In genomic region chr9:92481029-92481633, GRCh38 we compare ENCODE assay signal across 11 cellular contexts. TPM values are rescaled to one million over a fixed set of nuclear protein-coding genes. Genes with fewer than 3 reads are reported as not detected.
A peak's percentile ranks its signal among the peaks of the same experiment; 100 is the strongest.
DNase-seq lines count a peak whose midpoint lies in the region; ATAC-seq and TF ChIP-seq lines count a peak whose summit lies in the region.
"Had no signal": no experiment of that assay in that cellular context is flagged by ENCODE, and none has a peak within 500 bp of the region (broad histone marks: within the 10 kb centered on the region; RNA-seq: fewer than 3 reads in every experiment).

No MANE protein-coding gene starts in this region.

- H3K4me3 Mint-ChIP-seq in osteocyte (ENCODE audit: unreplicated experiment) = peak overlapping the region; percentile 78

- no peaks in the 10 kb centered on the region for H3K27me3 Mint-ChIP-seq in osteocyte (ENCODE audit: unreplicated experiment)

- peak overlapping the region; percentile 91 for H3K27ac Mint-ChIP-seq in osteocyte (ENCODE audit: unreplicated experiment)

- H3K9me3 Mint-ChIP-seq in osteocyte (ENCODE audit: unreplicated experiment) = no peaks in the 10 kb centered on the region

- peaks cover 6% of the 10 kb centered on the region for H3K36me3 Mint-ChIP-seq in osteocyte (ENCODE audit: unreplicated experiment)

- H3K4me3 ChIP-seq in GM12864 (ENCODE audit: low read depth, low read length) (no peak overlapping the region), coronary artery (peak overlapping the region; percentile 62)

- ATAC-seq in HG03442 (IDR thresholded peaks at IDR 0.05; ENCODE audit: unreplicated experiment) = peak; percentile 77
- ATAC-seq in GM19035 (IDR thresholded peaks at IDR 0.05; ENCODE audit: unreplicated experiment) = no peak
- no peak for ATAC-seq in HG02798 (IDR thresholded peaks at IDR 0.05; ENCODE audit: poor library complexity, unreplicated experiment)

- TF ChIP-seq CTCF in GM12864 (IDR thresholded peaks at IDR 0.05; ENCODE audit: low read depth, low read length, missing control alignments) (no peak), coronary artery (IDR thresholded peaks at IDR 0.05) (no peak), osteocyte (IDR thresholded peaks at IDR 0.05) (no peak)

- H3K4me1 Mint-ChIP-seq in osteocyte (ENCODE audit: unreplicated experiment) = peaks cover 67% of the 10 kb centered on the region

- DNase-seq in GM12864 (ENCODE audit: low read depth) (peak; percentile 10), coronary artery (ENCODE audit: low spot score) (no peak), osteocyte (ENCODE audit: extremely low spot score, unreplicated experiment) (no peak), NCI-H2107 treated with DMSO at 0.1 percent for 48 hours (lab: John Stamatoyannopoulos, UW; ENCODE audit: unreplicated experiment) (no peak)
- no peak for DNase-seq in stimulated activated CD4-positive, alpha-beta T cell treated with anti-CD3 and anti-CD28 coated beads, Interleukin-12 subunit alpha, Interleukin-12 subunit beta, amount 100 ng/mL, for 4 hours
- DNase-seq: DMS53, Karpas-422 had no signal

- H3K27ac ChIP-seq in coronary artery = peak overlapping the region; percentile 78 to 87
- H3K27ac ChIP-seq: parathyroid adenoma had no signal

RNA-seq across cellular contexts. Expression of gene ASPN, which starts 1.2 kb away (rescaled TPM):
- total RNA-seq in osteocyte = 116 and 129 TPM in 2 replicates

RNA-seq across cellular contexts. Expression of gene ECM2, which starts 54.7 kb away (rescaled TPM):
- 53.3 and 56.0 TPM in 2 replicates for total RNA-seq in osteocyte

RNA-seq across cellular contexts. Expression of gene OMD, which starts 56.9 kb away (rescaled TPM):
- 27.2 and 31.1 TPM in 2 replicates for total RNA-seq in osteocyte
